19 cellular contexts compared by ENCODE assay signal in the genomic region with DNA sequence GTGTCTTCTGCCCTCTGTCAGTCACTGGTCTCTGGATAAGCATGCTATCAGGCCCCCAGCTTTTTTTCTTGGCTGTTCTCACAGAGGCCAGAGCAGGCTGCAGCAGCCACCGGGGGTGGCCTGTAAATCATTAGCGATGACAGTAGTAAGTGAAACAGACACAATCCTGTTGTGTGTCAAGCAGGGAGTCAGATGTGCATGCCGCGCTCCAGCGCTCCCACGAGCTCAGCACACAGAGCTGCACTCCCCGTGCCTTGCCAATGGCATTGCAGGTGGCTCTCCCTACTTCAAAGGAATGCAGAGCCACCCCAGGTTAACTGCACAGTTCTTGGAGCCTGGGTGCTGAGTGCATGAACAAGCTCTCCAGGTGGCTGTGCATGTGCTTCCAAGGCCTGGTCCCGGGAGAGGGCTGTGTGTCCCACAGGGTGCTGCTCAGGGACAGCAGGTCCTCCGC.
DNase-seq lines count a peak whose midpoint lies in the region; TF ChIP-seq lines count a peak whose summit lies in the region.
"Had no signal": no experiment of that assay in that cellular context is flagged by ENCODE, and none has a peak within 500 bp of the region (broad histone marks: within the 10 kb centered on the region; RNA-seq: fewer than 3 reads in every experiment).

No MANE protein-coding gene starts in this region.

- H3K27me3 ChIP-seq in left ventricle myocardium inferior (ENCODE audit: low read depth): peaks cover 18% of the 10 kb centered on the region
- H3K27me3 ChIP-seq: MG63, uterus had no signal

- intact Hi-C loops in left ventricle myocardium inferior (cut with micrococcal nuclease): no loop called here

- peak overlapping the region; percentile 54 for H3K27ac ChIP-seq in left ventricle myocardium inferior (replicated peaks)
- H3K27ac ChIP-seq: breast epithelium, lower lobe of right lung, uterus had no signal

- DNase-seq in NCI-H2196 (lab: John Stamatoyannopoulos, UW; ENCODE audit: unreplicated experiment) (peak; percentile 9), NCI-H2196 treated with DMSO at 0.1 percent for 48 hours (lab: John Stamatoyannopoulos, UW; ENCODE audit: unreplicated experiment) (no peak), NCI-H2029 treated with DMSO at 0.1 percent for 48 hours (lab: John Stamatoyannopoulos, UW) (peak; percentile 40), left ventricle myocardium inferior (peak; percentile 48), retina (peak; percentile 56), RPMI8226 (no peak), DMS114 treated with DMSO at 0.1 percent for 48 hours (lab: John Stamatoyannopoulos, UW; ENCODE audit: unreplicated experiment) (no peak), midbrain (lab: John Stamatoyannopoulos, UW) (no peak)
- DNase-seq: activated CD4-positive, alpha-beta T cell treated with anti-CD3 and anti-CD28 coated beads, Interleukin-2, amount 10 ng/mL, durations not matched to agents 24 days and 14 days; activated naive CD4-positive, alpha-beta T cell; EL; IMR-90; lower lobe of right lung; MG63; NCI-H1694 treated with DMSO at 0.1 percent for 48 hours; NCI-H526; stimulated activated CD8-positive, alpha-beta memory T cell treated with anti-CD3 and anti-CD28 coated beads, Interleukin-4, amount 100 ng/mL, for 48 hours; uterus had no signal

- no peak for TF ChIP-seq CTCF in left ventricle myocardium inferior (IDR thresholded peaks at IDR 0.05; ENCODE audit: borderline replicate concordance)

- no peaks in the 10 kb centered on the region for H3K36me3 ChIP-seq in left ventricle myocardium inferior
- H3K36me3 ChIP-seq: breast epithelium, lower lobe of right lung, MG63, uterus had no signal

- H3K9me3 ChIP-seq in left ventricle myocardium inferior (replicated peaks): no peaks in the 10 kb centered on the region
- H3K9me3 ChIP-seq: breast epithelium, lower lobe of right lung, MG63, uterus had no signal

- no peak overlapping the region for H3K4me3 ChIP-seq in left ventricle myocardium inferior
- H3K4me3 ChIP-seq: breast epithelium, lower lobe of right lung, MG63, uterus had no signal

- H3K4me1 ChIP-seq in left ventricle myocardium inferior: peaks cover 24% of the 10 kb centered on the region
- H3K4me1 ChIP-seq: breast epithelium, lower lobe of right lung, uterus had no signal

Comparison
In these comparisons a context has a peak if more than half of its experiments do, and no peak if none do; other contexts are left out.
1. DNase-seq: peak in NCI-H2196 (single experiment), NCI-H2029 treated with DMSO at 0.1 percent for 48 hours (single experiment), left ventricle myocardium inferior (single experiment) and retina (single experiment); none in NCI-H2196 treated with DMSO at 0.1 percent for 48 hours (single experiment), RPMI8226 (single experiment), DMS114 treated with DMSO at 0.1 percent for 48 hours (single experiment) and midbrain (single experiment).